Comparison of ENCODE assay signal across 9 cellular contexts in the genomic region with DNA sequence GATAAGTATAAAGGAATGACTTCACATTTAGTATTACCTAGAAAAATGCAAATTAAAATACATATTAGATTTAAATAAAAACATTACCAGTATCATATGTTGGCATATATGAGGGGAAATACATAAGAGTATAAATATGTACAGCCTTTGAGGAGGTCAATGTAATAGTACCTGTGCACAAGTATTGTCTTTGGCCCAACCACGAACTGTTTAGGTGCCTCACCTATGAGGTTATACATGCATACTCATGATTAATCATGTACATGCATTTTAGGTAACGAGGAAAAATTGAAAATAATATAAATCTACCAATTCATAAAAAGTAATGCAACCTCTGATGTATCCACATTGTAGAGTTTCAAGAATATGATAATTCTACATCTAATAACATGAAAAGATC.
A peak's percentile ranks its signal among the peaks of the same experiment; 100 is the strongest.
DNase-seq lines count a peak whose midpoint lies in the region; ATAC-seq and TF ChIP-seq lines count a peak whose summit lies in the region.
"Had no signal": no experiment of that assay in that cellular context is flagged by ENCODE, and none has a peak within 500 bp of the region (broad histone marks: within the 10 kb centered on the region; RNA-seq: fewer than 3 reads in every experiment).

No MANE protein-coding gene starts in this region.

- DNase-seq in HCT116 (ENCODE audit: low read depth, low spot score) (no peak), SJSA1 (ENCODE audit: low read depth in 1 of 2, low spot score in 2 of 2) (no peak), epithelial cell of esophagus (ENCODE audit: low read depth) (peak; percentile 56), heart right ventricle (no peak)
- no peak for DNase-seq in effector CD8-positive, alpha-beta T cell (lab: John Stamatoyannopoulos, UW)
- DNase-seq: AML-193, GF-D8 had no signal

- H3K79me2 ChIP-seq in HCT116 (ENCODE audit: insufficient read depth, low read length): no peaks in the 10 kb centered on the region

- WGBS in heart right ventricle, 2 donors: 76 to 80% methylated on average over 2 of the region's 2 CpGs

- H3K4me3 ChIP-seq in HCT116 (replicated peaks in 1 of 2; ENCODE audit: low read depth in 1 of 2, low read length in 2 of 2): no peak overlapping the region
- no peak overlapping the region for H3K4me3 ChIP-seq in SJSA1
- H3K4me3 ChIP-seq in epithelial cell of esophagus (ENCODE audit: low read length): no peak overlapping the region
- no peak overlapping the region for H3K4me3 ChIP-seq in heart right ventricle
- H3K4me3 ChIP-seq: BLaER1 had no signal

- no peak overlapping the region for H3K4me2 ChIP-seq in HCT116 (ENCODE audit: low read length)
- H3K4me2 ChIP-seq: BLaER1 had no signal

- TF ChIP-seq CTCF in HCT116 (IDR thresholded peaks at IDR 0.05 in 2 of 3, conservative IDR thresholded peaks at IDR 0.05 in 1 of 3; ENCODE audit: borderline replicate concordance in 1 of 3, insufficient read depth in 1 of 3, low read depth in 2 of 3, low read length in 2 of 3) (no peak), epithelial cell of esophagus (IDR thresholded peaks at IDR 0.05; ENCODE audit: insufficient read depth, low read depth, low read length, missing control alignments) (no peak), heart right ventricle (IDR thresholded peaks at IDR 0.05) (no peak)

- no peak for TF ChIP-seq POLR2A in HCT116 (IDR thresholded peaks at IDR 0.05; ENCODE audit: borderline replicate concordance, extremely low read depth, insufficient read depth, insufficient read length)

- CTCF ChIA-PET in HCT116 (lab: Charles Lee): no interaction called here

- ATAC-seq in HCT116: no peak
- no peak for ATAC-seq in heart right ventricle
- no peak for ATAC-seq in HG03457 (IDR thresholded peaks at IDR 0.05; ENCODE audit: unreplicated experiment)

- intact Hi-C loops in HCT116 (cut with micrococcal nuclease) (loop anchor here (5.0 kb wide), 1 partner anchor 304 kb away; no protein-coding TSS in a partner anchor), heart right ventricle (cut with DNase I) (no loop called here)

- H2AFZ ChIP-seq in HCT116 (ENCODE audit: low read depth, low read length, poor library complexity, severe bottlenecking): peak overlapping the region; percentile 51

- H3K27me3 ChIP-seq in HCT116 (ENCODE audit: insufficient read depth, low read length) (no peaks in the 10 kb centered on the region), SJSA1 (replicated peaks) (no peaks in the 10 kb centered on the region), heart right ventricle (no peaks in the 10 kb centered on the region)
- H3K27me3 ChIP-seq: BLaER1 had no signal

- no peak for TF ChIP-seq RAD21 in HCT116 (IDR thresholded peaks at IDR 0.05; ENCODE audit: low read depth)

- H3K9me3 ChIP-seq in HCT116 (ENCODE audit: control insufficient read depth in 1 of 2, insufficient read depth in 1 of 2, low read depth in 1 of 2, low read length in 2 of 2) (no peaks in the 10 kb centered on the region), SJSA1 (replicated peaks) (no peaks in the 10 kb centered on the region), heart right ventricle (peaks cover 0 to 3% (median 0%) of the 10 kb centered on the region in 11 donors)
- H3K9me3 ChIP-seq: BLaER1 had no signal

- no TSS peak for BruUV-seq in HCT116 (replicated peaks; lab: Mats Ljungman, UMichigan)

- H3K9me2 ChIP-seq in HCT116 (ENCODE audit: insufficient read depth): no peaks in the 10 kb centered on the region

- H3K27ac ChIP-seq in HCT116 (ENCODE audit: low read depth, low read length) (no peak overlapping the region), SJSA1 (peak overlapping the region; percentile 63), heart right ventricle (no peak overlapping the region)
- H3K27ac ChIP-seq: BLaER1 had no signal

- H3K9ac ChIP-seq in HCT116 (ENCODE audit: low read length): no peak overlapping the region
- H3K9ac ChIP-seq: BLaER1 had no signal

- POLR2A ChIA-PET in HCT116 (lab: Charles Lee): no interaction called here

- H3K36me3 ChIP-seq in HCT116 (ENCODE audit: control insufficient read depth in 1 of 2, insufficient read depth in 2 of 2, low read length in 2 of 2): no peaks in the 10 kb centered on the region
- H3K36me3 ChIP-seq in SJSA1: no peaks in the 10 kb centered on the region
- H3K36me3 ChIP-seq in heart right ventricle: no peaks in the 10 kb centered on the region
- H3K36me3 ChIP-seq: BLaER1 had no signal

- H4K20me1 ChIP-seq in HCT116 (ENCODE audit: insufficient read depth): no peaks in the 10 kb centered on the region
- H4K20me1 ChIP-seq: BLaER1 had no signal

- RAD21 ChIA-PET in HCT116 (lab: Charles Lee; ENCODE audit: low non-redundant PET in 1 of 2, low total read pairs in 2 of 2, uncharacterized antibody in 2 of 2, unreplicated experiment in 2 of 2): no interaction called here

- H3K4me1 ChIP-seq in HCT116 (ENCODE audit: control insufficient read depth in 1 of 2, insufficient read depth in 2 of 2, low read length in 2 of 2) (peaks cover 0 to 3% of the 10 kb centered on the region in 2 experiments; a peak in 1 of 4 replicates), SJSA1 (replicated peaks) (peaks cover 15% of the 10 kb centered on the region), heart right ventricle (no peaks in the 10 kb centered on the region)
- H3K4me1 ChIP-seq: BLaER1 had no signal

TF ChIP-seq in HCT116, 20 proteins besides CTCF, POLR2A, EP300 and RAD21:
- TF ChIP-seq FOSL1 (IDR thresholded peaks at IDR 0.05; ENCODE audit: low read depth) (no peak), SIN3A (IDR thresholded peaks at IDR 0.05; ENCODE audit: low read depth) (no peak), ELF1 (IDR thresholded peaks at IDR 0.05; ENCODE audit: borderline replicate concordance, low read depth) (no peak), EZH2 (IDR thresholded peaks at IDR 0.05) (no peak), YY1 (IDR thresholded peaks at IDR 0.05; ENCODE audit: extremely low read depth, insufficient replicate concordance, low read depth, low read length) (no peak), EZH2phosphoT487 (IDR thresholded peaks at IDR 0.05; ENCODE audit: borderline replicate concordance) (no peak), SRF (IDR thresholded peaks at IDR 0.05; ENCODE audit: low read depth) (no peak), CEBPB (IDR thresholded peaks at IDR 0.05; ENCODE audit: low read depth) (no peak), ZFX (IDR thresholded peaks at IDR 0.05) (no peak), JUND (IDR thresholded peaks at IDR 0.05) (no peak), TCF7L2 (IDR thresholded peaks at IDR 0.05; ENCODE audit: borderline replicate concordance, extremely low read depth, insufficient read depth, insufficient read length) (no peak), POLR2AphosphoS5 (IDR thresholded peaks at IDR 0.05; ENCODE audit: low read depth, low read length) (no peak), EGR1 (IDR thresholded peaks at IDR 0.05; ENCODE audit: low read depth) (no peak), ZNF274 (IDR thresholded peaks at IDR 0.05; ENCODE audit: low read depth, low read length) (no peak)
- TF ChIP-seq, protein P1, sequence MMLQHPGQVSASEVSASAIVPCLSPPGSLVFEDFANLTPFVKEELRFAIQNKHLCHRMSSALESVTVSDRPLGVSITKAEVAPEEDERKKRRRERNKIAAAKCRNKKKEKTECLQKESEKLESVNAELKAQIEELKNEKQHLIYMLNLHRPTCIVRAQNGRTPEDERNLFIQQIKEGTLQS (IDR thresholded peaks at IDR 0.05): no peak
- TF ChIP-seq, protein P2, sequence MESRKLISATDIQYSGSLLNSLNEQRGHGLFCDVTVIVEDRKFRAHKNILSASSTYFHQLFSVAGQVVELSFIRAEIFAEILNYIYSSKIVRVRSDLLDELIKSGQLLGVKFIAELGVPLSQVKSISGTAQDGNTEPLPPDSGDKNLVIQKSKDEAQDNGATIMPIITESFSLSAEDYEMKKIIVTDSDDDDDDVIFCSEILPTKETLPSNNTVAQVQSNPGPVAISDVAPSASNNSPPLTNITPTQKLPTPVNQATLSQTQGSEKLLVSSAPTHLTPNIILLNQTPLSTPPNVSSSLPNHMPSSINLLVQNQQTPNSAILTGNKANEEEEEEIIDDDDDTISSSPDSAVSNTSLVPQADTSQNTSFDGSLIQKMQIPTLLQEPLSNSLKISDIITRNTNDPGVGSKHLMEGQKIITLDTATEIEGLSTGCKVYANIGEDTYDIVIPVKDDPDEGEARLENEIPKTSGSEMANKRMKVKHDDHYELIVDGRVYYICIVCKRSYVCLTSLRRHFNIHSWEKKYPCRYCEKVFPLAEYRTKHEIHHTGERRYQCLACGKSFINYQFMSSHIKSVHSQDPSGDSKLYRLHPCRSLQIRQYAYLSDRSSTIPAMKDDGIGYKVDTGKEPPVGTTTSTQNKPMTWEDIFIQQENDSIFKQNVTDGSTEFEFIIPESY (IDR thresholded peaks at IDR 0.05; ENCODE audit: extremely low read depth, insufficient replicate concordance, low read length): no peak
